In genomic region chr11:65117206-65118096, GRCh38 we compare ENCODE assay signal across 8 cellular contexts. TPM values are rescaled to one million over a fixed set of nuclear protein-coding genes. Genes with fewer than 3 reads are reported as not detected.
DNase-seq lines count a peak whose midpoint lies in the region; ATAC-seq and TF ChIP-seq lines count a peak whose summit lies in the region.

Gene ZNHIT2, minus strand, starts transcription at chr11:65117701. Its CDS starts 48 bp downstream, at chr11:65117653.

- H3K36me3 Mint-ChIP-seq in GM23338 (ENCODE audit: low read depth) = peaks cover 68% of the 10 kb centered on the region
- peaks cover 59% of the 10 kb centered on the region for H3K36me3 Mint-ChIP-seq in activated T-helper 17 cell treated with anti-CD3 and anti-CD28 coated beads, Interleukin-2, amount 50 U/mL, for 72 hours (ENCODE audit: low read depth)
- H3K36me3 Mint-ChIP-seq in naive thymus-derived CD4-positive, alpha-beta T cell = peaks cover 0 to 31% (median 26%) of the 10 kb centered on the region in 5 donors

- H3K9me2 ChIP-seq in GM23338 (ENCODE audit: insufficient read depth) = no peaks in the 10 kb centered on the region

- intact Hi-C loops in naive thymus-derived CD4-positive, alpha-beta T cell (cut with micrococcal nuclease) = loop anchor here (1.0 to 10.0 kb wide), 20 partner anchors 7 to 498 kb away; partner anchors contain the start of genes ATG2A (in 2 of the 2), CDCA5 (in 2 of the 2), RASGRP2 (in 2 of the 2) and SF1 (in 2 of the 2)

- peaks cover 46% of the 10 kb centered on the region for H3K27me3 Mint-ChIP-seq in GM23338 (ENCODE audit: insufficient read depth, low read depth, poor library complexity)
- H3K27me3 Mint-ChIP-seq in activated T-helper 17 cell treated with anti-CD3 and anti-CD28 coated beads, Interleukin-2, amount 50 U/mL, for 72 hours = no peaks in the 10 kb centered on the region
- H3K27me3 Mint-ChIP-seq in naive thymus-derived CD4-positive, alpha-beta T cell = no peaks in the 10 kb centered on the region

- ATAC-seq in GM23338 = peak; percentile 58
- ATAC-seq in activated T-helper 17 cell treated with anti-CD3 and anti-CD28 coated beads, Interleukin-2, amount 50 U/mL, for 72 hours (replicated peaks) = peak; percentile 72
- ATAC-seq in naive thymus-derived CD4-positive, alpha-beta T cell = peak; percentile 85

- peak within 1 kb of the TSS; percentile 92 for H3K4me2 ChIP-seq in GM23338

- no peaks in the 10 kb centered on the region; the same call in 1 of the 3 replicates for H3K9me3 Mint-ChIP-seq in GM23338
- H3K9me3 Mint-ChIP-seq in activated T-helper 17 cell treated with anti-CD3 and anti-CD28 coated beads, Interleukin-2, amount 50 U/mL, for 72 hours = no peaks in the 10 kb centered on the region
- peaks cover 0 to 2% (median 0%) of the 10 kb centered on the region in 11 donors for H3K9me3 Mint-ChIP-seq in naive thymus-derived CD4-positive, alpha-beta T cell

- H3K27me3 ChIP-seq in GM23338 (ENCODE audit: insufficient read depth) = no peaks in the 10 kb centered on the region
- no peaks in the 10 kb centered on the region for H3K27me3 ChIP-seq in naive thymus-derived CD4-positive, alpha-beta T cell (ENCODE audit: control insufficient read depth in 2 of 2, insufficient read depth in 2 of 2, low read length in 2 of 2)

- peaks cover 12% of the 10 kb centered on the region for H4K20me1 ChIP-seq in GM23338 (replicated peaks; ENCODE audit: insufficient read depth)

- H3K4me1 ChIP-seq in GM23338 (ENCODE audit: insufficient read depth) = peaks cover 12% of the 10 kb centered on the region
- peaks cover 28 to 37% of the 10 kb centered on the region in 2 donors for H3K4me1 ChIP-seq in naive thymus-derived CD4-positive, alpha-beta T cell (ENCODE audit: control insufficient read depth in 2 of 2, insufficient read depth in 2 of 2, low read length in 2 of 2)

- no peaks in the 10 kb centered on the region for H3K9me3 ChIP-seq in naive thymus-derived CD4-positive, alpha-beta T cell (ENCODE audit: control insufficient read depth in 2 of 3, low read length in 3 of 3)

- H3K27ac ChIP-seq in GM23338 (ENCODE audit: low read depth) = peak within 1 kb of the TSS; percentile 85
- H3K27ac ChIP-seq in naive thymus-derived CD4-positive, alpha-beta T cell (ENCODE audit: low read depth, low read length) = peak within 1 kb of the TSS; percentile 99

- peaks cover 32% of the 10 kb centered on the region for H3K79me2 ChIP-seq in GM23338 (replicated peaks; ENCODE audit: insufficient read depth)

- CTCF ChIA-PET in naive thymus-derived CD4-positive, alpha-beta T cell (lab: Charles Lee) = interaction anchor here (0.6 to 1.7 kb wide), 17 partner anchors 13 to 1124 kb away, joined by 3 to 5 read pairs (median 3); partner anchors contain the start of gene ARL2

- peak within 1 kb of the TSS; percentile 92 for H3K4me3 Mint-ChIP-seq in GM23338
- H3K4me3 Mint-ChIP-seq in activated T-helper 17 cell treated with anti-CD3 and anti-CD28 coated beads, Interleukin-2, amount 50 U/mL, for 72 hours = peak within 1 kb of the TSS; percentile 80
- H3K4me3 Mint-ChIP-seq in naive thymus-derived CD4-positive, alpha-beta T cell = peak within 1 kb of the TSS; percentile 91 to 95 (median 92)

- H3F3A ChIP-seq in GM23338 (replicated peaks; ENCODE audit: low read depth) = peaks cover 38% of the 10 kb centered on the region

- DNase-seq in EL (peak; percentile 98), GM23338 (ENCODE audit: low spot score) (peak; percentile 99), RPMI8226 (peak; percentile 100), fibroblast of gingiva (ENCODE audit: low read depth) (peak; percentile 97)
- peak; percentile 94 to 100 (median 100) for DNase-seq in naive thymus-derived CD4-positive, alpha-beta T cell
- peak; percentile 98 to 100 (median 100) for DNase-seq in stimulated activated naive CD4-positive, alpha-beta T cell (lab: John Stamatoyannopoulos, UW)

- no peak within 1 kb of the TSS for H2AFZ ChIP-seq in GM23338

- TF ChIP-seq CTCF in GM23338 (conservative IDR thresholded peaks at IDR 0.05; ENCODE audit: low read depth in 2 of 2) = peak; percentile 87 to 91
- TF ChIP-seq CTCF in LNCAP (IDR thresholded peaks at IDR 0.05) = peak; percentile 94

- H3K4me3 ChIP-seq in GM23338 = peak within 1 kb of the TSS; percentile 82
- peak within 1 kb of the TSS; percentile 92 for H3K4me3 ChIP-seq in naive thymus-derived CD4-positive, alpha-beta T cell (ENCODE audit: low read length)

- H3K36me3 ChIP-seq in GM23338 (ENCODE audit: insufficient read depth) = peaks cover 18% of the 10 kb centered on the region
- peaks cover 16 to 41% (median 19%) of the 10 kb centered on the region in 3 experiments for H3K36me3 ChIP-seq in naive thymus-derived CD4-positive, alpha-beta T cell (ENCODE audit: control insufficient read depth in 2 of 3, insufficient read depth in 3 of 3, low read length in 3 of 3)

- POLR2A ChIA-PET in naive thymus-derived CD4-positive, alpha-beta T cell (lab: Charles Lee) = interaction anchor here (0.6 to 9.9 kb wide), 26 partner anchors 7 to 497 kb away, joined by 3 to 237 read pairs (median 4); partner anchors contain the start of genes ARL2, MEN1, PCNX3 and RASGRP2

- peak within 1 kb of the TSS; percentile 98 for H3K27ac Mint-ChIP-seq in GM23338
- H3K27ac Mint-ChIP-seq in activated T-helper 17 cell treated with anti-CD3 and anti-CD28 coated beads, Interleukin-2, amount 50 U/mL, for 72 hours = peak within 1 kb of the TSS; percentile 88
- H3K27ac Mint-ChIP-seq in naive thymus-derived CD4-positive, alpha-beta T cell = peak within 1 kb of the TSS; percentile 86 to 100 (median 96)

- H3K4me1 Mint-ChIP-seq in GM23338 = peaks cover 30% of the 10 kb centered on the region
- H3K4me1 Mint-ChIP-seq in activated T-helper 17 cell treated with anti-CD3 and anti-CD28 coated beads, Interleukin-2, amount 50 U/mL, for 72 hours = peaks cover 28% of the 10 kb centered on the region
- H3K4me1 Mint-ChIP-seq in naive thymus-derived CD4-positive, alpha-beta T cell = peaks cover 20 to 77% (median 53%) of the 10 kb centered on the region in 7 donors

TF ChIP-seq in GM23338, 12 proteins besides CTCF, POLR2A, EP300 and RAD21 (continues in another document):
- TF ChIP-seq POLR2AphosphoS5 (IDR thresholded peaks at IDR 0.05; ENCODE audit: low read depth) (peak; percentile 43), ZNF331 (CRISPR knock-in tag; IDR thresholded peaks at IDR 0.05; ENCODE audit: low read depth) (no peak), JUNB (IDR thresholded peaks at IDR 0.05; ENCODE audit: unreplicated experiment) (no peak), EZH2phosphoT487 (IDR thresholded peaks at IDR 0.05; ENCODE audit: unreplicated experiment) (no peak), STAT1 (IDR thresholded peaks at IDR 0.05; ENCODE audit: unreplicated experiment) (no peak), ETS1 (IDR thresholded peaks at IDR 0.05) (peak; percentile 71; the same call in 1 of the 2 replicates), NANOG (IDR thresholded peaks at IDR 0.05; ENCODE audit: borderline replicate concordance) (no peak), ZNF114 (CRISPR knock-in tag; IDR thresholded peaks at IDR 0.05) (no peak), EZH2 (IDR thresholded peaks at IDR 0.05; ENCODE audit: low read depth, unreplicated experiment) (no peak)
- TF ChIP-seq, protein P1, sequence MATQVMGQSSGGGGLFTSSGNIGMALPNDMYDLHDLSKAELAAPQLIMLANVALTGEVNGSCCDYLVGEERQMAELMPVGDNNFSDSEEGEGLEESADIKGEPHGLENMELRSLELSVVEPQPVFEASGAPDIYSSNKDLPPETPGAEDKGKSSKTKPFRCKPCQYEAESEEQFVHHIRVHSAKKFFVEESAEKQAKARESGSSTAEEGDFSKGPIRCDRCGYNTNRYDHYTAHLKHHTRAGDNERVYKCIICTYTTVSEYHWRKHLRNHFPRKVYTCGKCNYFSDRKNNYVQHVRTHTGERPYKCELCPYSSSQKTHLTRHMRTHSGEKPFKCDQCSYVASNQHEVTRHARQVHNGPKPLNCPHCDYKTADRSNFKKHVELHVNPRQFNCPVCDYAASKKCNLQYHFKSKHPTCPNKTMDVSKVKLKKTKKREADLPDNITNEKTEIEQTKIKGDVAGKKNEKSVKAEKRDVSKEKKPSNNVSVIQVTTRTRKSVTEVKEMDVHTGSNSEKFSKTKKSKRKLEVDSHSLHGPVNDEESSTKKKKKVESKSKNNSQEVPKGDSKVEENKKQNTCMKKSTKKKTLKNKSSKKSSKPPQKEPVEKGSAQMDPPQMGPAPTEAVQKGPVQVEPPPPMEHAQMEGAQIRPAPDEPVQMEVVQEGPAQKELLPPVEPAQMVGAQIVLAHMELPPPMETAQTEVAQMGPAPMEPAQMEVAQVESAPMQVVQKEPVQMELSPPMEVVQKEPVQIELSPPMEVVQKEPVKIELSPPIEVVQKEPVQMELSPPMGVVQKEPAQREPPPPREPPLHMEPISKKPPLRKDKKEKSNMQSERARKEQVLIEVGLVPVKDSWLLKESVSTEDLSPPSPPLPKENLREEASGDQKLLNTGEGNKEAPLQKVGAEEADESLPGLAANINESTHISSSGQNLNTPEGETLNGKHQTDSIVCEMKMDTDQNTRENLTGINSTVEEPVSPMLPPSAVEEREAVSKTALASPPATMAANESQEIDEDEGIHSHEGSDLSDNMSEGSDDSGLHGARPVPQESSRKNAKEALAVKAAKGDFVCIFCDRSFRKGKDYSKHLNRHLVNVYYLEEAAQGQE (IDR thresholded peaks at IDR 0.05; ENCODE audit: unreplicated experiment) = no peak

RNA-seq across cellular contexts. Expression of gene ZNHIT2, which starts in this region (rescaled TPM):
- total RNA-seq in GM23338 (2014; rRNA removed; shearing (Covaris generic)) = 17.4 and 18.1 TPM in 2 replicates
- polyA plus RNA-seq in GM23338 (2016; fragmentation: Nextera tagmentation; extraction: Ambion mirVana) = 17.7 and 18.3 TPM in 2 replicates
- 10 to 100 TPM in 1 of 2 donors, 1 to 10 TPM in 1; 6.3 to 10.0 TPM for total RNA-seq in activated T-helper 17 cell treated with anti-CD3 and anti-CD28 coated beads, Interleukin-2, amount 50 U/mL, for 72 hours
- 10 to 100 TPM in 4 of 5 experiments, 1 to 10 TPM in 1; 9.9 to 18.2 (median 11.3) TPM for total RNA-seq in naive thymus-derived CD4-positive, alpha-beta T cell
- 10 to 100 TPM; 29.9 to 35.6 TPM for polyA plus RNA-seq in naive thymus-derived CD4-positive, alpha-beta T cell

Comparison
In these comparisons a context has a peak if more than half of its experiments do, and no peak if none do; other contexts are left out.
1. Peak in every context shown above with its lines: DNase-seq, ATAC-seq, H3K4me3 ChIP-seq and H3K27ac ChIP-seq.